In the genomic region with DNA sequence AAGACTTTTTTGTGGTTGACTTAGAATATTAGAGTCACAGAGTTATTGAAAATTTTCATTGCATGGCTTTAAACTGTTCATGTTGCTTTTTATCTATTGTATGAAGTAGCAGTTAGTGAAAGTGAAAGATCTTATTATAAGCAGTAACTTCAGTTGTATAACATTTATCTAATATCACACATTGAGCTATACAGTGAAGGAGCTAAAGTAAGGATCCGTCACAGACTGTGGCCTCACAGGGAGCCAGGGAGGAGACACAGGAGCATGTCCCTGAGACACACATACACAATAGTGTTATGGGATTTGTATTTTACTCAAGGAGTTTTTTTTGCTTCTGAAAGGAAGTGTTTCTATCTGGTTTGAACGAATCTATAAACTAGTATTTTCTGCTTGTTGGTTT, we compare ENCODE assay signal across 2 cellular contexts.
TF ChIP-seq lines count a peak whose summit lies in the region.

No MANE protein-coding gene starts in this region.

TF ChIP-seq in SK-N-SH, 30 proteins besides CTCF, POLR2A, EP300 and RAD21 (continued from another document):
- no peak for TF ChIP-seq CHD2 (IDR thresholded peaks at IDR 0.05; ENCODE audit: low read length, partially characterized antibody)
- no peak for TF ChIP-seq RXRA (IDR thresholded peaks at IDR 0.05; ENCODE audit: borderline replicate concordance, low read depth)

TF ChIP-seq in GM23338, 12 proteins besides CTCF, POLR2A, EP300 and RAD21 (continued from another document):
- TF ChIP-seq POLR2AphosphoS5 (IDR thresholded peaks at IDR 0.05; ENCODE audit: low read depth), result no peak
- no peak for TF ChIP-seq EZH2 (IDR thresholded peaks at IDR 0.05; ENCODE audit: low read depth, unreplicated experiment)
- no peak for TF ChIP-seq NANOG (IDR thresholded peaks at IDR 0.05; ENCODE audit: borderline replicate concordance)
- no peak for TF ChIP-seq CREB1 (CRISPR knock-in tag; IDR thresholded peaks at IDR 0.05; ENCODE audit: low read depth)
- TF ChIP-seq, protein P1, sequence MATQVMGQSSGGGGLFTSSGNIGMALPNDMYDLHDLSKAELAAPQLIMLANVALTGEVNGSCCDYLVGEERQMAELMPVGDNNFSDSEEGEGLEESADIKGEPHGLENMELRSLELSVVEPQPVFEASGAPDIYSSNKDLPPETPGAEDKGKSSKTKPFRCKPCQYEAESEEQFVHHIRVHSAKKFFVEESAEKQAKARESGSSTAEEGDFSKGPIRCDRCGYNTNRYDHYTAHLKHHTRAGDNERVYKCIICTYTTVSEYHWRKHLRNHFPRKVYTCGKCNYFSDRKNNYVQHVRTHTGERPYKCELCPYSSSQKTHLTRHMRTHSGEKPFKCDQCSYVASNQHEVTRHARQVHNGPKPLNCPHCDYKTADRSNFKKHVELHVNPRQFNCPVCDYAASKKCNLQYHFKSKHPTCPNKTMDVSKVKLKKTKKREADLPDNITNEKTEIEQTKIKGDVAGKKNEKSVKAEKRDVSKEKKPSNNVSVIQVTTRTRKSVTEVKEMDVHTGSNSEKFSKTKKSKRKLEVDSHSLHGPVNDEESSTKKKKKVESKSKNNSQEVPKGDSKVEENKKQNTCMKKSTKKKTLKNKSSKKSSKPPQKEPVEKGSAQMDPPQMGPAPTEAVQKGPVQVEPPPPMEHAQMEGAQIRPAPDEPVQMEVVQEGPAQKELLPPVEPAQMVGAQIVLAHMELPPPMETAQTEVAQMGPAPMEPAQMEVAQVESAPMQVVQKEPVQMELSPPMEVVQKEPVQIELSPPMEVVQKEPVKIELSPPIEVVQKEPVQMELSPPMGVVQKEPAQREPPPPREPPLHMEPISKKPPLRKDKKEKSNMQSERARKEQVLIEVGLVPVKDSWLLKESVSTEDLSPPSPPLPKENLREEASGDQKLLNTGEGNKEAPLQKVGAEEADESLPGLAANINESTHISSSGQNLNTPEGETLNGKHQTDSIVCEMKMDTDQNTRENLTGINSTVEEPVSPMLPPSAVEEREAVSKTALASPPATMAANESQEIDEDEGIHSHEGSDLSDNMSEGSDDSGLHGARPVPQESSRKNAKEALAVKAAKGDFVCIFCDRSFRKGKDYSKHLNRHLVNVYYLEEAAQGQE (IDR thresholded peaks at IDR 0.05; ENCODE audit: unreplicated experiment), result no peak
- TF ChIP-seq, protein P2, sequence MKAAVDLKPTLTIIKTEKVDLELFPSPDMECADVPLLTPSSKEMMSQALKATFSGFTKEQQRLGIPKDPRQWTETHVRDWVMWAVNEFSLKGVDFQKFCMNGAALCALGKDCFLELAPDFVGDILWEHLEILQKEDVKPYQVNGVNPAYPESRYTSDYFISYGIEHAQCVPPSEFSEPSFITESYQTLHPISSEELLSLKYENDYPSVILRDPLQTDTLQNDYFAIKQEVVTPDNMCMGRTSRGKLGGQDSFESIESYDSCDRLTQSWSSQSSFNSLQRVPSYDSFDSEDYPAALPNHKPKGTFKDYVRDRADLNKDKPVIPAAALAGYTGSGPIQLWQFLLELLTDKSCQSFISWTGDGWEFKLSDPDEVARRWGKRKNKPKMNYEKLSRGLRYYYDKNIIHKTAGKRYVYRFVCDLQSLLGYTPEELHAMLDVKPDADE (IDR thresholded peaks at IDR 0.05), result no peak
- TF ChIP-seq STAT1 (IDR thresholded peaks at IDR 0.05; ENCODE audit: unreplicated experiment), result no peak
- TF ChIP-seq, protein P3, sequence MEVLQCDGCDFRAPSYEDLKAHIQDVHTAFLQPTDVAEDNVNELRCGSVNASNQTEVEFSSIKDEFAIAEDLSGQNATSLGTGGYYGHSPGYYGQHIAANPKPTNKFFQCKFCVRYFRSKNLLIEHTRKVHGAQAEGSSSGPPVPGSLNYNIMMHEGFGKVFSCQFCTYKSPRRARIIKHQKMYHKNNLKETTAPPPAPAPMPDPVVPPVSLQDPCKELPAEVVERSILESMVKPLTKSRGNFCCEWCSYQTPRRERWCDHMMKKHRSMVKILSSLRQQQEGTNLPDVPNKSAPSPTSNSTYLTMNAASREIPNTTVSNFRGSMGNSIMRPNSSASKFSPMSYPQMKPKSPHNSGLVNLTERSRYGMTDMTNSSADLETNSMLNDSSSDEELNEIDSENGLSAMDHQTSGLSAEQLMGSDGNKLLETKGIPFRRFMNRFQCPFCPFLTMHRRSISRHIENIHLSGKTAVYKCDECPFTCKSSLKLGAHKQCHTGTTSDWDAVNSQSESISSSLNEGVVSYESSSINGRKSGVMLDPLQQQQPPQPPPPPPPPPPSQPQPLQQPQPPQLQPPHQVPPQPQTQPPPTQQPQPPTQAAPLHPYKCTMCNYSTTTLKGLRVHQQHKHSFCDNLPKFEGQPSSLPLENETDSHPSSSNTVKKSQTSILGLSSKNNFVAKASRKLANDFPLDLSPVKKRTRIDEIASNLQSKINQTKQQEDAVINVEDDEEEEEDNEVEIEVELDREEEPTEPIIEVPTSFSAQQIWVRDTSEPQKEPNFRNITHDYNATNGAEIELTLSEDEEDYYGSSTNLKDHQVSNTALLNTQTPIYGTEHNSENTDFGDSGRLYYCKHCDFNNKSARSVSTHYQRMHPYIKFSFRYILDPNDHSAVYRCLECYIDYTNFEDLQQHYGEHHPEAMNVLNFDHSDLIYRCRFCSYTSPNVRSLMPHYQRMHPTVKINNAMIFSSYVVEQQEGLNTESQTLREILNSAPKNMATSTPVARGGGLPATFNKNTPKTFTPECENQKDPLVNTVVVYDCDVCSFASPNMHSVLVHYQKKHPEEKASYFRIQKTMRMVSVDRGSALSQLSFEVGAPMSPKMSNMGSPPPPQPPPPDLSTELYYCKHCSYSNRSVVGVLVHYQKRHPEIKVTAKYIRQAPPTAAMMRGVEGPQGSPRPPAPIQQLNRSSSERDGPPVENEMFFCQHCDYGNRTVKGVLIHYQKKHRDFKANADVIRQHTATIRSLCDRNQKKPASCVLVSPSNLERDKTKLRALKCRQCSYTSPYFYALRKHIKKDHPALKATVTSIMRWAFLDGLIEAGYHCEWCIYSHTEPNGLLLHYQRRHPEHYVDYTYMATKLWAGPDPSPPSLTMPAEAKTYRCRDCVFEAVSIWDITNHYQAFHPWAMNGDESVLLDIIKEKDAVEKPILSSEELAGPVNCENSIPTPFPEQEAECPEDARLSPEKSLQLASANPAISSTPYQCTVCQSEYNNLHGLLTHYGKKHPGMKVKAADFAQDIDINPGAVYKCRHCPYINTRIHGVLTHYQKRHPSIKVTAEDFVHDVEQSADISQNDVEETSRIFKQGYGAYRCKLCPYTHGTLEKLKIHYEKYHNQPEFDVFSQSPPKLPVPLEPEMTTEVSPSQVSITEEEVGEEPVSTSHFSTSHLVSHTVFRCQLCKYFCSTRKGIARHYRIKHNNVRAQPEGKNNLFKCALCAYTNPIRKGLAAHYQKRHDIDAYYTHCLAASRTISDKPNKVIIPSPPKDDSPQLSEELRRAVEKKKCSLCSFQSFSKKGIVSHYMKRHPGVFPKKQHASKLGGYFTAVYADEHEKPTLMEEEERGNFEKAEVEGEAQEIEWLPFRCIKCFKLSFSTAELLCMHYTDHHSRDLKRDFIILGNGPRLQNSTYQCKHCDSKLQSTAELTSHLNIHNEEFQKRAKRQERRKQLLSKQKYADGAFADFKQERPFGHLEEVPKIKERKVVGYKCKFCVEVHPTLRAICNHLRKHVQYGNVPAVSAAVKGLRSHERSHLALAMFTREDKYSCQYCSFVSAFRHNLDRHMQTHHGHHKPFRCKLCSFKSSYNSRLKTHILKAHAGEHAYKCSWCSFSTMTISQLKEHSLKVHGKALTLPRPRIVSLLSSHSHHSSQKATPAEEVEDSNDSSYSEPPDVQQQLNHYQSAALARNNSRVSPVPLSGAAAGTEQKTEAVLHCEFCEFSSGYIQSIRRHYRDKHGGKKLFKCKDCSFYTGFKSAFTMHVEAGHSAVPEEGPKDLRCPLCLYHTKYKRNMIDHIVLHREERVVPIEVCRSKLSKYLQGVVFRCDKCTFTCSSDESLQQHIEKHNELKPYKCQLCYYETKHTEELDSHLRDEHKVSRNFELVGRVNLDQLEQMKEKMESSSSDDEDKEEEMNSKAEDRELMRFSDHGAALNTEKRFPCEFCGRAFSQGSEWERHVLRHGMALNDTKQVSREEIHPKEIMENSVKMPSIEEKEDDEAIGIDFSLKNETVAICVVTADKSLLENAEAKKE (CRISPR knock-in tag; IDR thresholded peaks at IDR 0.05), result no peak
